In genomic region chr10:119872860-119873671, GRCh38 we compare ENCODE assay signal across 7 cellular contexts. TPM values are rescaled to one million over a fixed set of nuclear protein-coding genes. Genes with fewer than 3 reads are reported as not detected.
DNase-seq lines count a peak whose midpoint lies in the region; ATAC-seq and TF ChIP-seq lines count a peak whose summit lies in the region.

No MANE protein-coding gene starts in this region.

- intact Hi-C loops in sigmoid colon (cut with DNase I): loop anchor here (1.0 kb wide), 1 partner anchor 19 kb away; the partner anchor contains the start of gene SEC23IP

- H3K4me3 ChIP-seq in astrocyte of the spinal cord (ENCODE audit: low read depth, low read length) (peak overlapping the region; percentile 78), sigmoid colon (peak overlapping the region; percentile 68 to 94 (median 90))

- WGBS in sigmoid colon, 2 donors: 0% methylated on average over 75 of the region's 75 CpGs

- TF ChIP-seq CTCF in astrocyte of the spinal cord (IDR thresholded peaks at IDR 0.05; ENCODE audit: low read depth, low read length) (no peak), sigmoid colon (IDR thresholded peaks at IDR 0.05) (no peak)

- H3K27ac ChIP-seq in sigmoid colon: peak overlapping the region; percentile 88 to 95 (median 94)

- peak; percentile 36 to 40 for TF ChIP-seq POLR2A in sigmoid colon (IDR thresholded peaks at IDR 0.05)

- H3K27me3 ChIP-seq in sigmoid colon: no peaks in the 10 kb centered on the region

- ATAC-seq in GM18502 (IDR thresholded peaks at IDR 0.05; ENCODE audit: poor library complexity, unreplicated experiment) (peak; percentile 81), HG02870 (IDR thresholded peaks at IDR 0.05; ENCODE audit: unreplicated experiment) (peak; percentile 78)

- peaks cover 0 to 38% (median 27%) of the 10 kb centered on the region in 4 donors for H3K4me1 ChIP-seq in sigmoid colon

- in situ Hi-C loops in astrocyte of the spinal cord (cut with HindIII; ENCODE audit: low sequenced_read_pairs): no loop called here

- no peaks in the 10 kb centered on the region for H3K36me3 ChIP-seq in sigmoid colon

- TF ChIP-seq EP300 in sigmoid colon (IDR thresholded peaks at IDR 0.05): no peak

- H3K9me3 ChIP-seq in sigmoid colon: no peaks in the 10 kb centered on the region

- DNase-seq in NCI-H146 treated with DMSO at 0.1 percent for 48 hours (lab: John Stamatoyannopoulos, UW; ENCODE audit: unreplicated experiment): peak; percentile 70
- peak; percentile 77 for DNase-seq in T1000 (lab: John Stamatoyannopoulos, UW)
- peak; percentile 82 for DNase-seq in astrocyte of the spinal cord (ENCODE audit: low read depth, low spot score)
- DNase-seq in iPS DF 19.7 (ENCODE audit: low read depth, low spot score): peak; percentile 40
- peak; percentile 92 for DNase-seq in sigmoid colon

RNA-seq across cellular contexts. Expression of gene MCMBP, which starts 0.4 kb away (rescaled TPM):
- total RNA-seq in sigmoid colon: 10 to 100 TPM; 36.8 to 64.9 (median 63.9) TPM
- polyA plus RNA-seq in sigmoid colon: 10 to 100 TPM; 20.4 to 29.3 (median 25.4) TPM

RNA-seq across cellular contexts. Expression of gene SEC23IP, which starts 19.5 kb away (rescaled TPM):
- 10 to 100 TPM; 17.5 to 31.4 (median 19.1) TPM for total RNA-seq in sigmoid colon
- 10 to 100 TPM in 2 of 3 donors, 1 to 10 TPM in 1; 8.3 to 28.8 (median 13.4) TPM for polyA plus RNA-seq in sigmoid colon

Comparison
In these comparisons a context has a peak if more than half of its experiments do, and no peak if none do; other contexts are left out.
1. Peak in every context shown above with its lines: DNase-seq, ATAC-seq, H3K4me3 ChIP-seq and H3K27ac ChIP-seq.
2. DNase-seq: peak in every context shown above with its lines; median percentile 92 in sigmoid colon; 82 in astrocyte of the spinal cord; 77 in T1000; 70 in NCI-H146 treated with DMSO at 0.1 percent for 48 hours; 40 in iPS DF 19.7.